In the genomic region with DNA sequence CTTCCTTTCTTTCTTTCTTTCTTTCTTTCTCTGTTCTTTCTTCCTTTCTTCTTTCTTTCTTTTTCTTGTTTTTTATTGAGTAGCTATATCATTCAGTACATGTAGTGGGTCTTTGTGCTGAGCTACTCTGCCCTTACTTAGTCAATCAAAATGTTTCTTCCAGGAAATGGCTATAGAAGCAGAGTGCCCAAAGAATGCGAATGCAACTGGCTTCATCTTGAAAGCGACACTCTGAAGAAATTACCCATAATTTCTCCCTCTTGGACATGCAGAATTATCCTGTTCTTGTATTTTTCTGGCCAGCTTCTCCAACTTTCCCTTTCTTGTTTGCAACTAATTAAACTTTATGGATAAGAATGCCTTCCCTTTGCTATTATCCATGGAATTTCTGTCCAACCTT, we compare ENCODE assay signal across 11 cellular contexts.
"Had no signal": no experiment of that assay in that cellular context is flagged by ENCODE, and none has a peak within 500 bp of the region (broad histone marks: within the 10 kb centered on the region; RNA-seq: fewer than 3 reads in every experiment).

No MANE protein-coding gene starts in this region.

- H3K4me1 Mint-ChIP-seq: GM23338, H9 had no signal

- ATAC-seq: GM23338, HCT116 had no signal

- H3K4me3 Mint-ChIP-seq: GM23338, H9, HFFc6 had no signal

- DNase-seq: GM23248, GOT3, H7, H9, HCEC 1CT, HFFc6 had no signal

- H3K36me3 ChIP-seq: HAP-1 had no signal

- H3K27ac Mint-ChIP-seq: GM23338, H9, HFFc6 had no signal

- H3K4me3 ChIP-seq: GM23248, GM23338, HAP-1 had no signal

- H2AFZ ChIP-seq: GM23248 had no signal

- H3K9ac ChIP-seq: GM23248 had no signal

- H3K9me3 Mint-ChIP-seq: GM23338, H9, HFFc6 had no signal

- H3K9me3 ChIP-seq: HAP-1 had no signal

- H3K4me2 ChIP-seq: GM23338 had no signal

- H3K4me1 ChIP-seq: HAP-1 had no signal

- H3K27ac ChIP-seq: GM23248 had no signal

- FAIRE-seq: H1, H54 had no signal
